Comparison of ENCODE assay signal across 8 cellular contexts in genomic region chr6:49849121-49849907, GRCh38. TPM values are rescaled to one million over a fixed set of nuclear protein-coding genes. Genes with fewer than 3 reads are reported as not detected.
DNase-seq lines count a peak whose midpoint lies in the region; ATAC-seq and TF ChIP-seq lines count a peak whose summit lies in the region.

No MANE protein-coding gene starts in this region.

- no peak overlapping the region for H2AFZ ChIP-seq in DND-41 (ENCODE audit: low read depth, low read length)

- H3K27ac ChIP-seq in DND-41 (ENCODE audit: low read length) = no peak overlapping the region
- H3K27ac ChIP-seq in uterus = no peak overlapping the region

- no peak overlapping the region for H3K9ac ChIP-seq in DND-41 (ENCODE audit: low read depth, low read length)

- ATAC-seq in DND-41 (ENCODE audit: insufficient read depth, low read depth) (peak; percentile 78), HG03460 (IDR thresholded peaks at IDR 0.05; ENCODE audit: unreplicated experiment) (peak; percentile 88), HG02840 (IDR thresholded peaks at IDR 0.05; ENCODE audit: low FRiP score, unreplicated experiment) (no peak)

- DNase-seq in DND-41 = no peak
- DNase-seq in GM20000 (ENCODE audit: low spot score) = peak; percentile 40
- DNase-seq in NCI-H510A treated with DMSO at 0.1 percent for 48 hours (lab: John Stamatoyannopoulos, UW) = peak; percentile 83
- peak; percentile 4 for DNase-seq in brain pericyte (ENCODE audit: low read depth, low spot score)
- peak; percentile 42 for DNase-seq in kidney glomerular epithelial cell (lab: John Stamatoyannopoulos, UW)
- DNase-seq in uterus = no peak

- H3K4me3 ChIP-seq in DND-41 (ENCODE audit: low read depth in 1 of 2, low read length in 2 of 2) (no peak overlapping the region), uterus (no peak overlapping the region)

- TF ChIP-seq CTCF in DND-41 (IDR thresholded peaks at IDR 0.05; ENCODE audit: borderline replicate concordance, extremely low read depth, low read length, poor library complexity, severe bottlenecking) (peak; percentile 72), GM20000 (IDR thresholded peaks at IDR 0.05; ENCODE audit: extremely low read depth, missing control alignments) (no peak), uterus (IDR thresholded peaks at IDR 0.05) (peak; percentile 35 to 59 (median 58))

- no peaks in the 10 kb centered on the region for H4K20me1 ChIP-seq in DND-41 (ENCODE audit: insufficient read depth, low read length)

- H3K36me3 ChIP-seq in DND-41 (ENCODE audit: insufficient read depth, low read length) (no peaks in the 10 kb centered on the region), uterus (no peaks in the 10 kb centered on the region)

- intact Hi-C loops in uterus (cut with DNase I; ENCODE audit: low total_unique reads) = no loop called here

- no peaks in the 10 kb centered on the region for H3K79me2 ChIP-seq in DND-41 (ENCODE audit: insufficient read depth, low read length)

- no peak for TF ChIP-seq POLR2A in uterus (IDR thresholded peaks at IDR 0.05)

- no peaks in the 10 kb centered on the region for H3K4me1 ChIP-seq in DND-41 (ENCODE audit: insufficient read depth, low read length)
- H3K4me1 ChIP-seq in uterus = no peaks in the 10 kb centered on the region

- H3K9me3 ChIP-seq in DND-41 (ENCODE audit: insufficient read depth, low read length, severe bottlenecking) (no peaks in the 10 kb centered on the region), uterus (no peaks in the 10 kb centered on the region)

- no peak overlapping the region for H3K4me2 ChIP-seq in DND-41 (ENCODE audit: insufficient read depth, low read length)

- peaks cover 5% of the 10 kb centered on the region for H3K27me3 ChIP-seq in DND-41 (ENCODE audit: insufficient read depth, low read length, poor library complexity)
- H3K27me3 ChIP-seq in uterus = no peaks in the 10 kb centered on the region

RNA-seq across cellular contexts. Expression of gene CRISP1, which starts 17.0 kb away (rescaled TPM):
- not detected for total RNA-seq in uterus

Comparison
In these comparisons a context has a peak if more than half of its experiments do, and no peak if none do; other contexts are left out.
1. DNase-seq: peak in GM20000 (single experiment), NCI-H510A treated with DMSO at 0.1 percent for 48 hours (single experiment), brain pericyte (single experiment) and kidney glomerular epithelial cell (single experiment); none in DND-41 (single experiment) and uterus (0 of 2).